In genomic region chr16:50769-51591, GRCh38 we compare ENCODE assay signal across 9 cellular contexts. TPM values are rescaled to one million over a fixed set of nuclear protein-coding genes. Genes with fewer than 3 reads are reported as not detected.
DNase-seq lines count a peak whose midpoint lies in the region; ATAC-seq and TF ChIP-seq lines count a peak whose summit lies in the region.
"Had no signal": no experiment of that assay in that cellular context is flagged by ENCODE, and none has a peak within 500 bp of the region (broad histone marks: within the 10 kb centered on the region; RNA-seq: fewer than 3 reads in every experiment).

No MANE protein-coding gene starts in this region.

- no peak overlapping the region for H3K9ac ChIP-seq in neural progenitor cell

- H3K4me3 Mint-ChIP-seq in activated CD4-positive, alpha-beta T cell treated with anti-CD3 and anti-CD28 coated beads, Interleukin-2, amount 10 ng/mL, durations not matched to agents 24 days and 14 days = peak overlapping the region; percentile 98
- peak overlapping the region; percentile 53 for H3K4me3 Mint-ChIP-seq in WTC11
- peak overlapping the region; percentile 73 for H3K4me3 Mint-ChIP-seq in neural progenitor cell

- POLR2A ChIA-PET in WTC11 (lab: Charles Lee) = no interaction called here

- CTCF ChIA-PET in WTC11 (lab: Charles Lee) = no interaction called here

- intact Hi-C loops in activated CD4-positive, alpha-beta T cell treated with anti-CD3 and anti-CD28 coated beads, Interleukin-2, amount 10 ng/mL, durations not matched to agents 24 days and 14 days (cut with micrococcal nuclease) = no loop called here

- peak overlapping the region; percentile 45 for H3K4me2 ChIP-seq in neural progenitor cell

- no peak for DNase-seq in activated CD4-positive, alpha-beta T cell treated with anti-CD3 and anti-CD28 coated beads, Interleukin-2, amount 10 ng/mL, durations not matched to agents 24 days and 14 days
- no peak for DNase-seq in activated CD4-positive, alpha-beta T cell treated with anti-CD3 and anti-CD28 coated beads for 1 hour
- DNase-seq in WTC11 (ENCODE audit: low spot score) (no peak), neural progenitor cell (ENCODE audit: low spot score) (no peak), glomerular visceral epithelial cell (ENCODE audit: extremely low spot score) (no peak)
- DNase-seq: caudate nucleus, NCI-H1930, substantia nigra had no signal

- no peak overlapping the region for H2AFZ ChIP-seq in neural progenitor cell (replicated peaks)

- H3K9me3 ChIP-seq in neural progenitor cell (ENCODE audit: low read depth) = no peaks in the 10 kb centered on the region

- H3K4me1 Mint-ChIP-seq in activated CD4-positive, alpha-beta T cell treated with anti-CD3 and anti-CD28 coated beads, Interleukin-2, amount 10 ng/mL, durations not matched to agents 24 days and 14 days = peaks cover 26% of the 10 kb centered on the region
- H3K4me1 Mint-ChIP-seq in WTC11 = peaks cover 13% of the 10 kb centered on the region
- peaks cover 16% of the 10 kb centered on the region for H3K4me1 Mint-ChIP-seq in neural progenitor cell

- TF ChIP-seq CTCF in WTC11 (IDR thresholded peaks at IDR 0.05) (no peak), neural progenitor cell (IDR thresholded peaks at IDR 0.05) (no peak)

- H3K4me1 ChIP-seq in neural progenitor cell = no peaks in the 10 kb centered on the region

- H4K20me1 ChIP-seq in neural progenitor cell (ENCODE audit: low read depth) = peaks cover 14% of the 10 kb centered on the region

- no peaks in the 10 kb centered on the region for H3K9me3 Mint-ChIP-seq in activated CD4-positive, alpha-beta T cell treated with anti-CD3 and anti-CD28 coated beads, Interleukin-2, amount 10 ng/mL, durations not matched to agents 24 days and 14 days
- H3K9me3 Mint-ChIP-seq in WTC11 = no peaks in the 10 kb centered on the region
- H3K9me3 Mint-ChIP-seq in neural progenitor cell = no peaks in the 10 kb centered on the region

- no peak for ATAC-seq in WTC11
- ATAC-seq in HG03439 (IDR thresholded peaks at IDR 0.05; ENCODE audit: unreplicated experiment) = no peak

- peaks cover 45% of the 10 kb centered on the region for H3K36me3 Mint-ChIP-seq in activated CD4-positive, alpha-beta T cell treated with anti-CD3 and anti-CD28 coated beads, Interleukin-2, amount 10 ng/mL, durations not matched to agents 24 days and 14 days (ENCODE audit: low read depth)
- H3K36me3 Mint-ChIP-seq in WTC11 (peaks cover 48% of the 10 kb centered on the region), neural progenitor cell (peaks cover 24% of the 10 kb centered on the region)

- H3K4me3 ChIP-seq in neural progenitor cell = no peak overlapping the region

- no peak overlapping the region for H3K27ac ChIP-seq in neural progenitor cell

- H3K27me3 Mint-ChIP-seq in activated CD4-positive, alpha-beta T cell treated with anti-CD3 and anti-CD28 coated beads, Interleukin-2, amount 10 ng/mL, durations not matched to agents 24 days and 14 days = no peaks in the 10 kb centered on the region
- H3K27me3 Mint-ChIP-seq in WTC11 (ENCODE audit: low read depth) (no peaks in the 10 kb centered on the region; the same call in 1 of the 2 replicates), neural progenitor cell (ENCODE audit: insufficient read depth, low read depth) (peaks cover 2% of the 10 kb centered on the region)

- peaks cover 53% of the 10 kb centered on the region for H3K79me2 ChIP-seq in neural progenitor cell (ENCODE audit: low read depth)

- H3K36me3 ChIP-seq in neural progenitor cell = no peaks in the 10 kb centered on the region

- H3F3A ChIP-seq in neural progenitor cell (ENCODE audit: low read depth) = peaks cover 15% of the 10 kb centered on the region

- no peaks in the 10 kb centered on the region for H3K27me3 ChIP-seq in neural progenitor cell

- no peak overlapping the region for H3K27ac Mint-ChIP-seq in activated CD4-positive, alpha-beta T cell treated with anti-CD3 and anti-CD28 coated beads, Interleukin-2, amount 10 ng/mL, durations not matched to agents 24 days and 14 days
- H3K27ac Mint-ChIP-seq in WTC11 (peak overlapping the region; percentile 57; the same call in 1 of the 2 replicates), neural progenitor cell (no peak overlapping the region)

TF ChIP-seq in WTC11, 78 proteins besides CTCF, POLR2A, EP300 and RAD21:
- TF ChIP-seq, protein P1, sequence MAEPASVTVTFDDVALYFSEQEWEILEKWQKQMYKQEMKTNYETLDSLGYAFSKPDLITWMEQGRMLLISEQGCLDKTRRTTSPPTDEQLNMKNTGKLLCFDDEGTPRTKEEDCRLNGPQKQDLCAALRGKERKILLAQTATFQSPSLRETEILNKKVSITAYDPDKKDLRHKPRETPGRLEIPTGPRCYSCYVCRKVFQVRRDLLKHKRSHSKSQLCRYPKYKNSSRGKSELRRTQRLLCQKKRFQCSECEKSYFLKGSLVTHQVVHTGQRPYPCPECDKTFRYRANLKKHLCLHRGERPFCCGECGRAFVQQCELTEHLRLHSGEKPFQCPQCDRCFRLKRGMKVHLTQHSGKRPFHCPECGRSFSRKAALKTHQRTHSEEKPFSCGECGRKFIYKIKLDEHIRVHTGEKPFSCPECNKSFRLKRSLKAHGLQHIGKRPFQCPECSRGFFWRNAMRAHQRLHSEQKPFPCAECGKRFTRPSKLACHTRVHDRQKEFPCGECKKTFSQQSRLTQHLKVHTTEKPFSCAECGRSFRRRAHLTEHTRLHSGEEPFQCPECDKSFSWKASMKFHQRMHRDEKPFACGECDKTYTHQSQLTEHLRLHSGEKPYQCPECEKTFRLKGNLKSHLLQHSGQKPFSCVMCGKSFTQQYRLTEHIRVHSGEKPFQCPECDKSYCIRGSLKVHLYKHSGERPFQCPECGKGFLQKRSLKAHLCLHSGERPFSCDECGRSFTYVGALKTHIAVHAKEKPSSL (CRISPR knock-in tag; conservative IDR thresholded peaks at IDR 0.05) = no peak
- no peak for TF ChIP-seq EMX1 (CRISPR knock-in tag; IDR thresholded peaks at IDR 0.05)
- TF ChIP-seq, protein P2, sequence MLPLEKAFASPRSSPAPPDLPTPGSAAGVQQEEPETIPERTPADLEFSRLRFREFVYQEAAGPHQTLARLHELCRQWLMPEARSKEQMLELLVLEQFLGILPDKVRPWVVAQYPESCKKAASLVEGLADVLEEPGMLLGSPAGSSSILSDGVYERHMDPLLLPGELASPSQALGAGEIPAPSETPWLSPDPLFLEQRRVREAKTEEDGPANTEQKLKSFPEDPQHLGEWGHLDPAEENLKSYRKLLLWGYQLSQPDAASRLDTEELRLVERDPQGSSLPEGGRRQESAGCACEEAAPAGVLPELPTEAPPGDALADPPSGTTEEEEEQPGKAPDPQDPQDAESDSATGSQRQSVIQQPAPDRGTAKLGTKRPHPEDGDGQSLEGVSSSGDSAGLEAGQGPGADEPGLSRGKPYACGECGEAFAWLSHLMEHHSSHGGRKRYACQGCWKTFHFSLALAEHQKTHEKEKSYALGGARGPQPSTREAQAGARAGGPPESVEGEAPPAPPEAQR (CRISPR knock-in tag; IDR thresholded peaks at IDR 0.05) = no peak
- TF ChIP-seq ZNF423 (CRISPR knock-in tag; IDR thresholded peaks at IDR 0.05) = no peak
- no peak for TF ChIP-seq FOXP1 (CRISPR knock-in tag; IDR thresholded peaks at IDR 0.05; ENCODE audit: borderline replicate concordance)
- no peak for TF ChIP-seq JAZF1 (CRISPR knock-in tag; IDR thresholded peaks at IDR 0.05)
- TF ChIP-seq FOXJ3 (CRISPR knock-in tag; IDR thresholded peaks at IDR 0.05; ENCODE audit: borderline replicate concordance) = no peak
- TF ChIP-seq ESRRA (CRISPR knock-in tag; IDR thresholded peaks at IDR 0.05; ENCODE audit: borderline replicate concordance) = no peak

RNA-seq across cellular contexts. Expression of gene POLR3K, which starts 2.4 kb away (rescaled TPM):
- total RNA-seq in activated CD4-positive, alpha-beta T cell treated with anti-CD3 and anti-CD28 coated beads, Interleukin-2, amount 10 ng/mL, durations not matched to agents 24 days and 14 days = 88.9 and 89.8 TPM in 2 replicates
- total RNA-seq in WTC11 (2021) (37.9 to 40.1 TPM (median 38.6 TPM) in 3 replicates), neural progenitor cell (ENCODE audit: low replicate concordance) (9.2 and 11.0 TPM in 2 replicates)

RNA-seq across cellular contexts. Expression of gene SNRNP25, which starts 2.6 kb away (rescaled TPM):
- 97.7 and 99.9 TPM in 2 replicates for total RNA-seq in activated CD4-positive, alpha-beta T cell treated with anti-CD3 and anti-CD28 coated beads, Interleukin-2, amount 10 ng/mL, durations not matched to agents 24 days and 14 days
- total RNA-seq in WTC11 (2021) (51.6 to 55.9 TPM (median 54.7 TPM) in 3 replicates), neural progenitor cell (ENCODE audit: low replicate concordance) (43.6 and 49.8 TPM in 2 replicates)

RNA-seq across cellular contexts. Expression of gene RHBDF1, which starts 21.5 kb away (rescaled TPM):
- total RNA-seq in activated CD4-positive, alpha-beta T cell treated with anti-CD3 and anti-CD28 coated beads, Interleukin-2, amount 10 ng/mL, durations not matched to agents 24 days and 14 days = 0.26 and 0.76 TPM in 2 replicates
- total RNA-seq in WTC11 (2021) (40.9 to 60.8 TPM (median 44.2 TPM) in 3 replicates), neural progenitor cell (ENCODE audit: low replicate concordance) (11.0 and 24.4 TPM in 2 replicates)

RNA-seq across cellular contexts. Expression of gene MPG, which starts 27.0 kb away (rescaled TPM):
- total RNA-seq in activated CD4-positive, alpha-beta T cell treated with anti-CD3 and anti-CD28 coated beads, Interleukin-2, amount 10 ng/mL, durations not matched to agents 24 days and 14 days = 68.4 and 72.6 TPM in 2 replicates
- total RNA-seq in WTC11 (2021) = 60.0 to 62.0 TPM (median 60.0 TPM) in 3 replicates
- 21.2 and 63.4 TPM in 2 replicates for total RNA-seq in neural progenitor cell (ENCODE audit: low replicate concordance)
